Comparison of ENCODE assay signal across 8 cellular contexts in the genomic region with DNA sequence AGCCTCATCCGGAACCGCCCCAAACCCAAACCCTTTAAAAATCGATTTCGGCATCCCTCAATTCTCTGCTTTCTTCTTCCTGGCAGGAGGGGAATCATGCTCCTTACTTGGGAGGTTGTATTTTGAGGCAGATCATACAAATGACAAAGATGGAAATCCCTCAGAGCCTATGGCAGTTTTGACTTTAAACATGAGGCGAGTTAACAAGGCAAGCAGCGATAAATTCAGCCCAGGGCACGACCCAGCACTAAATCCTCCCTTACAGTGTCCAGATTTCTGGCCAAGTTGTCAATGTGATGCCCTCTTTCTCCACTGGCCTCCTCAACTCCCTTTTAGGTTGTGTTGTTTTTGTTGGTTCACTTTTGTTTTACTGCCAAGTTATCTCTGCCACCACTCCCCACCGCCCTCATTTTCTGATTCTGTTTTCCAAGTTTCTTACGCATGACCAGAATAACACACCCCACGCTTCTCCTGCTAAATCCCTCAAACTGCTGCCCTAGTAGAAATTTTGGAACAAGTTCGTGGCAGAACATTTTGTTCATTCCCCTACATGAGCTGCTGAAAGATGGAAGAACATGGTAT.
DNase-seq lines count a peak whose midpoint lies in the region; ATAC-seq, FAIRE-seq and TF ChIP-seq lines count a peak whose summit lies in the region.

No MANE protein-coding gene starts in this region.

- intact Hi-C loops in left lung (cut with DNase I), result loop anchor here in 1 of 2 donors (10.0 kb wide), 1 partner anchor 175 kb away; no protein-coding TSS in a partner anchor
- intact Hi-C loops in spleen (cut with DNase I; ENCODE audit: low total_unique reads), result no loop called here

- WGBS in spleen, 5 donors, result 33 to 44% (median 40%) methylated on average over 11 of the region's 11 CpGs

- peak overlapping the region; percentile 49 for H3K4me3 ChIP-seq in bronchial epithelial cell (ENCODE audit: low read depth, low read length)
- peak overlapping the region; percentile 32 to 33 for H3K4me3 ChIP-seq in left lung
- peak overlapping the region; percentile 30 to 66 (median 37) for H3K4me3 ChIP-seq in spleen
- H3K4me3 ChIP-seq in MM.1S (ENCODE audit: low read length), result no peak overlapping the region
- H3K4me3 ChIP-seq in BE2C (ENCODE audit: low read depth, low read length), result no peak overlapping the region

- H3K9me3 ChIP-seq in left lung, result no peaks in the 10 kb centered on the region
- no peaks in the 10 kb centered on the region for H3K9me3 ChIP-seq in spleen
- H3K9me3 ChIP-seq in MM.1S (replicated peaks; ENCODE audit: insufficient read depth, low read length), result no peaks in the 10 kb centered on the region
- no peaks in the 10 kb centered on the region for H3K9me3 ChIP-seq in BE2C

- no peaks in the 10 kb centered on the region for H3F3A ChIP-seq in MM.1S (ENCODE audit: insufficient read depth, low read length)

- H3K27ac ChIP-seq in left lung (peak overlapping the region; percentile 75 to 77), spleen (peak overlapping the region; percentile 77 to 89 (median 84)), MM.1S (ENCODE audit: low read length) (no peak overlapping the region)

- no peaks in the 10 kb centered on the region for H3K9me2 ChIP-seq in MM.1S (replicated peaks; ENCODE audit: insufficient read depth, low read length)

- no peak overlapping the region for H3K4me2 ChIP-seq in MM.1S (ENCODE audit: low read depth, low read length)

- TF ChIP-seq CTCF in bronchial epithelial cell (IDR thresholded peaks at IDR 0.05; ENCODE audit: insufficient read depth, low read length, severe bottlenecking), result no peak
- TF ChIP-seq CTCF in left lung (IDR thresholded peaks at IDR 0.05), result no peak
- TF ChIP-seq CTCF in spleen (IDR thresholded peaks at IDR 0.05 in 8 of 11, conservative IDR thresholded peaks at IDR 0.05 in 3 of 11), result no peak
- TF ChIP-seq CTCF in MM.1S (IDR thresholded peaks at IDR 0.05; ENCODE audit: low read length), result no peak
- TF ChIP-seq CTCF in BE2C (IDR thresholded peaks at IDR 0.05; ENCODE audit: low read depth, low read length), result no peak

- no peaks in the 10 kb centered on the region for H4K20me1 ChIP-seq in MM.1S (ENCODE audit: insufficient read depth, low read length)

- DNase-seq in NCI-H226 (peak; percentile 63), bronchial epithelial cell (ENCODE audit: low read depth) (no peak), left lung (no peak), spleen (no peak), MM.1S (no peak), dedifferentiated amniotic fluid mesenchymal stem cell (ENCODE audit: extremely low spot score) (no peak), CD1c-positive myeloid dendritic cell (ENCODE audit: extremely low spot score) (no peak), BE2C (no peak)

- TF ChIP-seq POLR2A in spleen (IDR thresholded peaks at IDR 0.05), result no peak

- H3K79me2 ChIP-seq in MM.1S (ENCODE audit: low read length), result no peaks in the 10 kb centered on the region

- H3K36me3 ChIP-seq in bronchial epithelial cell (ENCODE audit: control insufficient read depth, insufficient read depth, low read length) (no peaks in the 10 kb centered on the region), left lung (no peaks in the 10 kb centered on the region), spleen (no peaks in the 10 kb centered on the region), MM.1S (replicated peaks; ENCODE audit: insufficient read depth, low read length) (no peaks in the 10 kb centered on the region), BE2C (no peaks in the 10 kb centered on the region)

- H2AFZ ChIP-seq in MM.1S (ENCODE audit: low read length), result no peak overlapping the region

- no peak for ATAC-seq in left lung

- H3K4me1 ChIP-seq in left lung (peaks cover 20 to 40% of the 10 kb centered on the region in 2 donors), spleen (peaks cover 22 to 61% (median 42%) of the 10 kb centered on the region in 6 donors), MM.1S (ENCODE audit: low read length) (no peaks in the 10 kb centered on the region), BE2C (peaks cover 2% of the 10 kb centered on the region; the same call in 1 of the 2 replicates)

- H3K9ac ChIP-seq in MM.1S (ENCODE audit: low read length), result no peak overlapping the region

- H3K27me3 ChIP-seq in bronchial epithelial cell (ENCODE audit: control insufficient read depth, insufficient read depth, low read length), result no peaks in the 10 kb centered on the region
- H3K27me3 ChIP-seq in left lung, result peaks cover 0 to 42% of the 10 kb centered on the region in 2 donors
- H3K27me3 ChIP-seq in spleen (replicated peaks in 1 of 7), result peaks cover 0 to 59% (median 6%) of the 10 kb centered on the region in 7 donors
- H3K27me3 ChIP-seq in MM.1S (replicated peaks; ENCODE audit: insufficient read depth, low read length), result no peaks in the 10 kb centered on the region
- no peaks in the 10 kb centered on the region for H3K27me3 ChIP-seq in BE2C

- peak; percentile 68 for FAIRE-seq in bronchial epithelial cell (lab: Jason Lieb, UNC)

Comparison
In these comparisons a context has a peak if more than half of its experiments do, and no peak if none do; other contexts are left out.
1. H3K4me3 ChIP-seq: peak in bronchial epithelial cell (single experiment), left lung (2 of 2) and spleen (8 of 8); none in MM.1S (single experiment) and BE2C (single experiment).